In genomic region chr5:139659673-139660072, GRCh38 we compare ENCODE assay signal across 9 cellular contexts. TPM values are rescaled to one million over a fixed set of nuclear protein-coding genes. Genes with fewer than 3 reads are reported as not detected.
A peak's percentile ranks its signal among the peaks of the same experiment; 100 is the strongest.
DNase-seq lines count a peak whose midpoint lies in the region; ATAC-seq and TF ChIP-seq lines count a peak whose summit lies in the region.
"Had no signal": no experiment of that assay in that cellular context is flagged by ENCODE, and none has a peak within 500 bp of the region (broad histone marks: within the 10 kb centered on the region; RNA-seq: fewer than 3 reads in every experiment).

No MANE protein-coding gene starts in this region.

- ATAC-seq in SK-N-SH treated with all-trans-retinoic acid at 6 μM for 48 hours, result peak; percentile 18

- no TSS peak for BruUV-seq in Calu3 (replicated peaks; lab: Mats Ljungman, UMichigan)

- intact Hi-C loops in Calu3 (cut with micrococcal nuclease; ENCODE audit: unreplicated experiment), result no loop called here

- H3K27ac Mint-ChIP-seq in Calu3 (ENCODE audit: unreplicated experiment), result peak overlapping the region; percentile 82
- peak overlapping the region; percentile 73 for H3K27ac Mint-ChIP-seq in progenitor cell of endocrine pancreas

- H3K9me3 Mint-ChIP-seq in Calu3 (ENCODE audit: low read depth, unreplicated experiment) (no peaks in the 10 kb centered on the region), progenitor cell of endocrine pancreas (ENCODE audit: low read depth) (no peaks in the 10 kb centered on the region)

- H3K36me3 Mint-ChIP-seq in Calu3 (ENCODE audit: insufficient read depth, unreplicated experiment), result peaks cover 45% of the 10 kb centered on the region
- H3K36me3 Mint-ChIP-seq in progenitor cell of endocrine pancreas (ENCODE audit: insufficient read depth), result no peaks in the 10 kb centered on the region

- H3K4me1 Mint-ChIP-seq in Calu3 (ENCODE audit: low read depth, unreplicated experiment) (peaks cover 83% of the 10 kb centered on the region), progenitor cell of endocrine pancreas (ENCODE audit: low read depth) (peaks cover 50% of the 10 kb centered on the region)

- H3K4me3 ChIP-seq in foreskin fibroblast (ENCODE audit: low read depth in 1 of 2, low read length in 2 of 2), result peak overlapping the region; percentile 27

- DNase-seq in Calu3 (no peak), foreskin fibroblast (peak in 1 of 2 donors; percentile 51), progenitor cell of endocrine pancreas (ENCODE audit: low spot score, unreplicated experiment) (no peak), NAMALWA (ENCODE audit: low spot score) (no peak), NCI-H1436 (lab: John Stamatoyannopoulos, UW) (no peak), NCI-H146 (lab: John Stamatoyannopoulos, UW) (no peak), dedifferentiated amniotic fluid mesenchymal stem cell (ENCODE audit: extremely low spot score) (no peak)
- DNase-seq: DMS79 had no signal

- H3K27me3 Mint-ChIP-seq in Calu3 (ENCODE audit: unreplicated experiment) (no peaks in the 10 kb centered on the region), progenitor cell of endocrine pancreas (no peaks in the 10 kb centered on the region)

- H3K4me3 Mint-ChIP-seq in Calu3 (ENCODE audit: low read depth, unreplicated experiment) (peak overlapping the region; percentile 60), progenitor cell of endocrine pancreas (ENCODE audit: low read depth) (no peak overlapping the region)

- TF ChIP-seq CTCF in Calu3 (IDR thresholded peaks at IDR 0.05; ENCODE audit: unreplicated experiment), result no peak
- no peak for TF ChIP-seq CTCF in foreskin fibroblast (IDR thresholded peaks at IDR 0.05; ENCODE audit: low read depth, low read length)
- no peak for TF ChIP-seq CTCF in progenitor cell of endocrine pancreas (IDR thresholded peaks at IDR 0.05; ENCODE audit: unreplicated experiment)

- CTCF ChIA-PET in Calu3 (lab: Charles Lee), result interaction anchor here (1.0 to 2.8 kb wide), 8 partner anchors 8 to 106 kb away, joined by 3 to 24 read pairs (median 9); partner anchors contain the start of gene CXXC5

TF ChIP-seq in SK-N-SH treated with all-trans-retinoic acid at 6 μM for 48 hours, 23 proteins besides CTCF, POLR2A, EP300 and RAD21:
- no peak for TF ChIP-seq ESRRG (CRISPR knock-in tag; IDR thresholded peaks at IDR 0.05)
- no peak for TF ChIP-seq CREB5 (CRISPR knock-in tag; IDR thresholded peaks at IDR 0.05; ENCODE audit: low read depth)
- TF ChIP-seq PPARA (CRISPR knock-in tag; IDR thresholded peaks at IDR 0.05; ENCODE audit: borderline replicate concordance), result no peak
- TF ChIP-seq SNAI2 (CRISPR knock-in tag; IDR thresholded peaks at IDR 0.05), result no peak
- no peak for TF ChIP-seq ZNF70 (CRISPR knock-in tag; IDR thresholded peaks at IDR 0.05)
- TF ChIP-seq BACH2 (CRISPR knock-in tag; IDR thresholded peaks at IDR 0.05; ENCODE audit: borderline replicate concordance), result no peak
- TF ChIP-seq GLIS3 (CRISPR knock-in tag; IDR thresholded peaks at IDR 0.05), result no peak
- TF ChIP-seq ZC3H10 (CRISPR knock-in tag; IDR thresholded peaks at IDR 0.05), result no peak
- TF ChIP-seq CSDC2 (CRISPR knock-in tag; IDR thresholded peaks at IDR 0.05), result no peak
- TF ChIP-seq OSR1 (CRISPR knock-in tag; IDR thresholded peaks at IDR 0.05), result no peak
- TF ChIP-seq ZNF8 (CRISPR knock-in tag; IDR thresholded peaks at IDR 0.05), result no peak
- no peak for TF ChIP-seq POU6F1 (CRISPR knock-in tag; IDR thresholded peaks at IDR 0.05; ENCODE audit: borderline replicate concordance, low read depth)
- TF ChIP-seq TSHZ2 (CRISPR knock-in tag; IDR thresholded peaks at IDR 0.05), result no peak

RNA-seq across cellular contexts. Expression of gene CXXC5, which starts 11.5 kb away (rescaled TPM):
- total RNA-seq in Calu3 (2022) (64.1 and 69.1 TPM in 2 replicates), progenitor cell of endocrine pancreas (79.1 and 88.2 TPM in 2 replicates)
